In the genomic region with DNA sequence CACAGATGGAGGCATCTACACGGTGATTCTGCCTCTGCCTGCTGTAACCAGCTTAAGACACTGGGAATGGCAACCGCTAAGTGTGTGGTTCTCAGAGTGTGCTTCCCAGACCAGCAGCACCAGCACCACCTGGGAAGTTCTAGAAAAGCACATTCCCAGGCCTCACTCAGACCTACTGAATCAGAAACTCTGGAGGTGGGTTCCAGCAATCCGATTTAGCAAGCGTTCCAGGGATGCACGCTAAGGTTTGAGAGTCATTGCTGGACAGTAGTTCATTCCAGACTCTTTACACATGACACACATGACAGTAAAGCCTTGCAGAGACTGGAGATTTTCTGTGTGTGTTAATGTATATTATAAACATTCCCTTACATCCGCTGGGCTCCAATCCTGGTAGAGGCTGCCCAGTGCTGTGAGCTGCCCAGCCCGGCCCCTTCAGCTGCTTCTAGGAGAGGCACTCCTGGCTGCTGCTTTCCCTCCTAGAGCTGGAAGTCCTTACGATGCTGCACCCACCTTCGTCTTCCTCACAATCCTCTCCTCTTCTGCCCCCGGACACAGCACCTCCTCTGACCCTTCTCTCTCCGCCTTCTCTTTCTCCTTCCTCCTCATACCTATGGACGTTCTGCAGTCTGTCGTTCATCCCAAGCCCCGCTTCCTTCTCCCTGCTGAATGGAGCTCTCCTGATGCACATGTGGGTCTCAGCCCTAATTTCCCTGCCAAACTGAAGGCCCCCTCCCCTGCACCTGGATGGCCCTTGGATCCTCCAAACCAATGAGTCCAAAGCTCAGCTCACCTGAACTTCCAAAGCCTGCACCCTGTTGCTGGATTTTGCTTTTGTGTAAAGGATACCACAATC, we compare ENCODE assay signal across 20 cellular contexts. TPM values are rescaled to one million over a fixed set of nuclear protein-coding genes. Genes with fewer than 3 reads are reported as not detected.
DNase-seq lines count a peak whose midpoint lies in the region; ATAC-seq and TF ChIP-seq lines count a peak whose summit lies in the region.
"Had no signal": no experiment of that assay in that cellular context is flagged by ENCODE, and none has a peak within 500 bp of the region (broad histone marks: within the 10 kb centered on the region; RNA-seq: fewer than 3 reads in every experiment).

No MANE protein-coding gene starts in this region.

- H3K36me3 ChIP-seq in RWPE2 (ENCODE audit: low read depth) = no peaks in the 10 kb centered on the region
- H3K36me3 ChIP-seq in esophagus muscularis mucosa = no peaks in the 10 kb centered on the region
- no peaks in the 10 kb centered on the region for H3K36me3 ChIP-seq in prostate gland
- H3K36me3 ChIP-seq: breast epithelium had no signal

- no peak for ATAC-seq in RWPE2 (ENCODE audit: low read depth)
- ATAC-seq: HCT116, psoas muscle had no signal

- H3K4me3 Mint-ChIP-seq in activated T-helper 1 cell treated with anti-CD3 and anti-CD28 coated beads, Interleukin-12 subunit alpha, Interleukin-12 subunit beta, Interleukin-2, Interleukin-4 antibody, amounts not matched to agents 30 ng/mL and 10 ng/mL and 1 ng/mL, durations not matched to agents 14 hours and 24 hours and 36 hours = no peak overlapping the region
- H3K4me3 Mint-ChIP-seq: CD4-positive, CD25-positive, alpha-beta regulatory T cell; T-helper 1 cell treated with Interleukin-12 subunit alpha and Interleukin-12 subunit beta and Interleukin-4 antibody, amounts not matched to agents 30 μg/mL and 1 μg/mL, for 36 hours had no signal

- peaks cover 17% of the 10 kb centered on the region for H3K4me1 Mint-ChIP-seq in activated T-helper 1 cell treated with anti-CD3 and anti-CD28 coated beads, Interleukin-12 subunit alpha, Interleukin-12 subunit beta, Interleukin-2, Interleukin-4 antibody, amounts not matched to agents 30 ng/mL and 10 ng/mL and 1 ng/mL, durations not matched to agents 14 hours and 24 hours and 36 hours (ENCODE audit: low read depth)
- H3K4me1 Mint-ChIP-seq: CD4-positive, CD25-positive, alpha-beta regulatory T cell had no signal

- WGBS in esophagus muscularis mucosa = 65% methylated on average over 14 of the region's 14 CpGs
- WGBS in prostate gland = 84% methylated on average over 14 of the region's 14 CpGs

- no peaks in the 10 kb centered on the region for H3K9me3 Mint-ChIP-seq in activated T-helper 1 cell treated with anti-CD3 and anti-CD28 coated beads, Interleukin-12 subunit alpha, Interleukin-12 subunit beta, Interleukin-2, Interleukin-4 antibody, amounts not matched to agents 30 ng/mL and 10 ng/mL and 1 ng/mL, durations not matched to agents 14 hours and 24 hours and 36 hours
- H3K9me3 Mint-ChIP-seq: CD4-positive, CD25-positive, alpha-beta regulatory T cell had no signal

- TF ChIP-seq POLR2A in esophagus muscularis mucosa (IDR thresholded peaks at IDR 0.05; ENCODE audit: low read depth) (no peak), prostate gland (IDR thresholded peaks at IDR 0.05) (no peak)

- no peak overlapping the region for H3K27ac Mint-ChIP-seq in activated T-helper 1 cell treated with anti-CD3 and anti-CD28 coated beads, Interleukin-12 subunit alpha, Interleukin-12 subunit beta, Interleukin-2, Interleukin-4 antibody, amounts not matched to agents 30 ng/mL and 10 ng/mL and 1 ng/mL, durations not matched to agents 14 hours and 24 hours and 36 hours
- H3K27ac Mint-ChIP-seq: CD4-positive, CD25-positive, alpha-beta regulatory T cell; T-helper 1 cell treated with Interleukin-12 subunit alpha and Interleukin-12 subunit beta and Interleukin-4 antibody, amounts not matched to agents 30 μg/mL and 1 μg/mL, for 36 hours had no signal

- H3K27me3 ChIP-seq in AG04450 (ENCODE audit: control insufficient read depth, insufficient read depth, low read length) (no peaks in the 10 kb centered on the region), RWPE2 (ENCODE audit: insufficient read depth, poor library complexity, severe bottlenecking) (no peaks in the 10 kb centered on the region), esophagus muscularis mucosa (peaks cover 0 to 46% (median 0%) of the 10 kb centered on the region in 4 donors), prostate gland (replicated peaks; ENCODE audit: insufficient read depth) (no peaks in the 10 kb centered on the region)

- no peak for TF ChIP-seq EP300 in esophagus muscularis mucosa (IDR thresholded peaks at IDR 0.05)

- POLR2A ChIA-PET in AG04450 (lab: Yijun Ruan, JAX) = no interaction called here

- H3K9me3 ChIP-seq in AG04450 (ENCODE audit: control insufficient read depth, insufficient read depth, low read length) (peaks cover 4% of the 10 kb centered on the region), RWPE2 (ENCODE audit: severe bottlenecking) (no peaks in the 10 kb centered on the region), esophagus muscularis mucosa (peaks cover 0 to 5% (median 2%) of the 10 kb centered on the region in 4 donors), prostate gland (no peaks in the 10 kb centered on the region)
- H3K9me3 ChIP-seq: psoas muscle had no signal

- H3K4me1 ChIP-seq in RWPE2 (ENCODE audit: insufficient read depth, poor library complexity, severe bottlenecking) (peaks cover 15% of the 10 kb centered on the region), esophagus muscularis mucosa (peaks cover 0 to 14% (median 4%) of the 10 kb centered on the region in 4 donors), prostate gland (replicated peaks) (no peaks in the 10 kb centered on the region)
- H3K4me1 ChIP-seq: psoas muscle had no signal

- CTCF ChIA-PET in AG04450 (lab: Charles Lee) = interaction anchor here (1.7 kb wide), 1 partner anchor 81 kb away, joined by 5 read pairs; no protein-coding TSS in a partner anchor

- in situ Hi-C loops in ACHN (cut with HindIII; ENCODE audit: low pct_ligation_motif_present, low pct_unique_long_range_greater_than_20kb, low sequenced_read_pairs) = no loop called here

- TF ChIP-seq CTCF in AG04450 (IDR thresholded peaks at IDR 0.05; ENCODE audit: low read depth, low read length) = no peak
- no peak for TF ChIP-seq CTCF in RWPE2 (IDR thresholded peaks at IDR 0.05; ENCODE audit: poor library complexity, severe bottlenecking)
- no peak for TF ChIP-seq CTCF in esophagus muscularis mucosa (IDR thresholded peaks at IDR 0.05)
- no peak for TF ChIP-seq CTCF in prostate gland (IDR thresholded peaks at IDR 0.05)

- H3K27me3 Mint-ChIP-seq in activated T-helper 1 cell treated with anti-CD3 and anti-CD28 coated beads, Interleukin-12 subunit alpha, Interleukin-12 subunit beta, Interleukin-2, Interleukin-4 antibody, amounts not matched to agents 30 ng/mL and 10 ng/mL and 1 ng/mL, durations not matched to agents 14 hours and 24 hours and 36 hours (ENCODE audit: insufficient read depth) = peaks cover 8% of the 10 kb centered on the region

- DNase-seq in AG04450 (ENCODE audit: low read depth, low spot score) (peak; percentile 24), RWPE2 (ENCODE audit: low spot score) (peak; percentile 56), esophagus muscularis mucosa (ENCODE audit: extremely low spot score) (peak; percentile 64), prostate gland (ENCODE audit: low spot score) (peak; percentile 1), substantia nigra (lab: John Stamatoyannopoulos, UW) (no peak), ACHN (no peak)
- DNase-seq in central memory CD4-positive, alpha-beta T cell = no peak
- DNase-seq in activated T-helper 1 cell treated with anti-CD3 and anti-CD28 coated beads, Interleukin-12 subunit alpha, Interleukin-12 subunit beta, Interleukin-2, Interleukin-4 antibody, amounts not matched to agents 30 ng/mL and 10 ng/mL and 1 ng/mL, durations not matched to agents 14 hours and 24 hours and 36 hours (ENCODE audit: low spot score) = no peak
- DNase-seq: activated gamma-delta T cell treated with Interleukin-2 at 50 U/mL for 16 hours; amniotic stem cell; CD4-positive, CD25-positive, alpha-beta regulatory T cell; NCI-H1048; NCI-H1930; NCI-H526 treated with DMSO at 0.1 percent for 48 hours; psoas muscle had no signal

- no peaks in the 10 kb centered on the region for H3K36me3 Mint-ChIP-seq in activated T-helper 1 cell treated with anti-CD3 and anti-CD28 coated beads, Interleukin-12 subunit alpha, Interleukin-12 subunit beta, Interleukin-2, Interleukin-4 antibody, amounts not matched to agents 30 ng/mL and 10 ng/mL and 1 ng/mL, durations not matched to agents 14 hours and 24 hours and 36 hours (ENCODE audit: low read depth)
- H3K36me3 Mint-ChIP-seq: CD4-positive, CD25-positive, alpha-beta regulatory T cell had no signal

- peak overlapping the region; percentile 77 for H3K27ac ChIP-seq in AG04450 (ENCODE audit: low read depth, low read length)
- H3K27ac ChIP-seq in RWPE2 (ENCODE audit: poor library complexity, severe bottlenecking) = no peak overlapping the region
- no peak overlapping the region for H3K27ac ChIP-seq in esophagus muscularis mucosa (replicated peaks in 1 of 4)
- no peak overlapping the region for H3K27ac ChIP-seq in prostate gland
- no peak overlapping the region for H3K27ac ChIP-seq in substantia nigra (ENCODE audit: low read depth, low read length, poor library complexity, severe bottlenecking)
- H3K27ac ChIP-seq: breast epithelium, psoas muscle had no signal

- intact Hi-C loops in esophagus muscularis mucosa (cut with DNase I) (no loop called here), prostate gland (cut with DNase I) (loop anchor here (10.0 kb wide), 1 partner anchor 287 kb away; no protein-coding TSS in a partner anchor)
- intact Hi-C loops in activated T-helper 1 cell treated with anti-CD3 and anti-CD28 coated beads, Interleukin-12 subunit alpha, Interleukin-12 subunit beta, Interleukin-2, Interleukin-4 antibody, amounts not matched to agents 30 ng/mL and 10 ng/mL and 1 ng/mL, durations not matched to agents 14 hours and 24 hours and 36 hours (cut with micrococcal nuclease) = no loop called here

- no peak overlapping the region for H3K4me3 ChIP-seq in AG04450 (ENCODE audit: low read depth, low read length)
- H3K4me3 ChIP-seq in RWPE2 (ENCODE audit: severe bottlenecking) = no peak overlapping the region
- H3K4me3 ChIP-seq in esophagus muscularis mucosa = no peak overlapping the region
- no peak overlapping the region for H3K4me3 ChIP-seq in prostate gland
- H3K4me3 ChIP-seq: breast epithelium, lung, psoas muscle had no signal

RNA-seq across cellular contexts. Expression of gene ITGA11, which starts 44.4 kb away (rescaled TPM):
- polyA plus RNA-seq in AG04450 (2011; rRNA removed) = 24.0 and 34.7 TPM in 2 replicates
- 24.5 and 25.0 TPM in 2 replicates for polyA minus RNA-seq in AG04450 (2011; rRNA and poly(A)+ RNA removed)
- total RNA-seq in esophagus muscularis mucosa = 10 to 100 TPM in 2 of 4 donors, 1 to 10 TPM in 2; 3.3 to 15.8 (median 8.6) TPM
- 10 to 100 TPM in 1 of 2 donors, 1 to 10 TPM in 1; 2.0 to 11.0 TPM for total RNA-seq in prostate gland
- 0.23 and 0.27 TPM in 2 replicates for total RNA-seq in activated T-helper 1 cell treated with anti-CD3 and anti-CD28 coated beads, Interleukin-12 subunit alpha, Interleukin-12 subunit beta, Interleukin-2, Interleukin-4 antibody, amounts not matched to agents 30 ng/mL and 10 ng/mL and 1 ng/mL, durations not matched to agents 14 hours and 24 hours and 36 hours
- total RNA-seq: CD4-positive, CD25-positive, alpha-beta regulatory T cell had no signal
- polyA plus RNA-seq: keratinocyte had no signal

Comparison
In these comparisons a context has a peak if more than half of its experiments do, and no peak if none do; other contexts are left out.
1. DNase-seq: peak in AG04450 (single experiment), RWPE2 (single experiment), esophagus muscularis mucosa (single experiment) and prostate gland (single experiment); none in central memory CD4-positive, alpha-beta T cell (single experiment), substantia nigra (0 of 49), activated T-helper 1 cell treated with anti-CD3 and anti-CD28 coated beads, Interleukin-12 subunit alpha, Interleukin-12 subunit beta, Interleukin-2, Interleukin-4 antibody, amounts not matched to agents 30 ng/mL and 10 ng/mL and 1 ng/mL, durations not matched to agents 14 hours and 24 hours and 36 hours (single experiment) and ACHN (single experiment).